Comparison of ENCODE assay signal across 8 cellular contexts in the genomic region with DNA sequence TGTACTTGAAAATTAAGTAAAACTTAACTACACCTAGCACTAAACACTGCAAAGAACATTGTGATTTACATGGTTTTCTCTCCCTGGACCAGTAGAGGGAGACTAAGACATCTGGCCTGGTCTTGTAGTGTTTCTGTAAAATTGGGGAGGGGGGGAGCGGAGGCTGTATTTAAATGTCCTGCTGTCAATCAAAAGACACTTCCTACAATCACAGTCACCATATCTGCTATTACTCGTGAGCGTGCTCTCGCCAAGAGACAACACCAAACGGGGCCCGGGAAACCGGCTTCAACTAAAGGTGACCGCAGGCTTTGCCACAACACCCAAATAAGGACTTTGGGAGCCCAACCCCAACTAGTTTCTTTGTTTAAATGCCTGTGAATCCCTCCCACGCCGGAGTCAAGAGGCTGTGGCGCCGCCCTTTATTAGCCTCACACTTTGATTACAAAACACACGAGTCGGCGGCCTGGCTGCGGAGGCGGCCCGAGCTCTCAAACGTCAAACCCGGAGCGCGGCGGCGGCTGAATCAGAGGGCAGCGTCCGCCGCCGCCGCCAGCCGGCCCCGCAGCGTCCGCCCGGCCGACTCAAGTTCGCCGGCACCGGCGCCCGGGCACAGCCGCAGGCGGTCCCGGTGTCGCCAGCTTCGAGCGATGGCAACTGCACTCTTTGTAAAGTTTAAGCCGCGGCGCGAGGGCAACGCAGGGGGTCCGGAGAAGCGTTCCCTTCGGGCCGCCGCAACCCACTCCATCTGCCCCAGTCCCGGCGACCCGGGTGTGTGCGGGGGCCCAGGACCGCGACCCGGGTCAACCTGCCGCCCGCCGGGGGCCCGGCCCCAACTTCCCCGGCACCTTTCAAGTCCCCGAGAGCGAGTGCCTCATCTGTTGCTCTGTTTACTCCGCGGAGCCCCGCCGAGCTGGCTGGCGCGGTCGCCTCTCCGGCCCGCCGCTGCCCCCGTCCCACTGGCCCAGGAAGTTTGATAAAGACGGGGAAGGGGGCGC. TPM values are rescaled to one million over a fixed set of nuclear protein-coding genes. Genes with fewer than 3 reads are reported as not detected.
DNase-seq lines count a peak whose midpoint lies in the region; ATAC-seq and TF ChIP-seq lines count a peak whose summit lies in the region.

No MANE protein-coding gene starts in this region.

- peak overlapping the region; percentile 86 for H3K4me3 Mint-ChIP-seq in activated naive CD4-positive, alpha-beta T cell treated with anti-CD3 and anti-CD28 coated beads, Interleukin-2, amount 50 U/mL, for 24 hours

- no peaks in the 10 kb centered on the region for H3K9me3 Mint-ChIP-seq in activated naive CD4-positive, alpha-beta T cell treated with anti-CD3 and anti-CD28 coated beads, Interleukin-2, amount 50 U/mL, for 24 hours

- peak; percentile 68 to 84 for TF ChIP-seq CTCF in suprapubic skin (IDR thresholded peaks at IDR 0.05)

- peak; percentile 86 to 98 for TF ChIP-seq POLR2A in suprapubic skin (IDR thresholded peaks at IDR 0.05)

- H3K27ac ChIP-seq in SK-N-MC: peak overlapping the region; percentile 59
- H3K27ac ChIP-seq in suprapubic skin: peak overlapping the region; percentile 98

- H3K27me3 Mint-ChIP-seq in activated naive CD4-positive, alpha-beta T cell treated with anti-CD3 and anti-CD28 coated beads, Interleukin-2, amount 50 U/mL, for 24 hours: no peaks in the 10 kb centered on the region

- H3K4me3 ChIP-seq in SK-N-MC (peak overlapping the region; percentile 77), suprapubic skin (peak overlapping the region; percentile 90)

- no peak for TF ChIP-seq EP300 in suprapubic skin (IDR thresholded peaks at IDR 0.05)

- peak; percentile 28 for ATAC-seq in HG02588 (IDR thresholded peaks at IDR 0.05; ENCODE audit: unreplicated experiment)

- H3K27me3 ChIP-seq in suprapubic skin: no peaks in the 10 kb centered on the region

- peak overlapping the region; percentile 94 for H3K27ac Mint-ChIP-seq in activated naive CD4-positive, alpha-beta T cell treated with anti-CD3 and anti-CD28 coated beads, Interleukin-2, amount 50 U/mL, for 24 hours

- H3K36me3 ChIP-seq in SK-N-MC (ENCODE audit: insufficient read depth, low read length): no peaks in the 10 kb centered on the region
- H3K36me3 ChIP-seq in suprapubic skin: no peaks in the 10 kb centered on the region

- H3K36me3 Mint-ChIP-seq in activated naive CD4-positive, alpha-beta T cell treated with anti-CD3 and anti-CD28 coated beads, Interleukin-2, amount 50 U/mL, for 24 hours: no peaks in the 10 kb centered on the region

- peaks cover 28% of the 10 kb centered on the region for H3K4me1 ChIP-seq in suprapubic skin

- H3K9me3 ChIP-seq in SK-N-MC (ENCODE audit: low read depth, low read length) (peaks cover 3% of the 10 kb centered on the region; the same call in 1 of the 2 replicates), suprapubic skin (no peaks in the 10 kb centered on the region)

- H3K9ac ChIP-seq in SK-N-MC (ENCODE audit: insufficient read length): peak overlapping the region; percentile 83

- WGBS in suprapubic skin: 0% methylated on average over 24 of the region's 83 CpGs

- DNase-seq in GM04504 (ENCODE audit: low read depth) (peak; percentile 92), NCI-H1048 (lab: John Stamatoyannopoulos, UW) (peak; percentile 82), SK-N-MC (ENCODE audit: low read depth, low spot score) (peak; percentile 82), glomerular endothelial cell (ENCODE audit: extremely low read depth, low read depth, low spot score) (peak; percentile 80), nucleus accumbens (lab: John Stamatoyannopoulos, UW) (peak in 55 of 56 donors; percentile 13 to 90 (median 68)), suprapubic skin (ENCODE audit: low spot score in 2 of 2) (peak; percentile 97 to 98)

- H3K4me1 Mint-ChIP-seq in activated naive CD4-positive, alpha-beta T cell treated with anti-CD3 and anti-CD28 coated beads, Interleukin-2, amount 50 U/mL, for 24 hours: peaks cover 48% of the 10 kb centered on the region

RNA-seq across cellular contexts. Expression of gene KDM7A, which starts 1.3 kb away (rescaled TPM):
- total RNA-seq in glomerular endothelial cell (3.9 and 8.8 TPM in 2 replicates), suprapubic skin (100 to 1,000 TPM in 1 of 4 donors, 10 to 100 TPM in 3; 29.0 to 104 (median 35.1) TPM)

Comparison
In these comparisons a context has a peak if more than half of its experiments do, and no peak if none do; other contexts are left out.
1. Peak in every context shown above with its lines: DNase-seq, ATAC-seq, H3K4me3 ChIP-seq and H3K27ac ChIP-seq.